16 cellular contexts compared by ENCODE assay signal in genomic region chr2:128444044-128444771, GRCh38.
DNase-seq lines count a peak whose midpoint lies in the region; ATAC-seq and TF ChIP-seq lines count a peak whose summit lies in the region.
"Had no signal": no experiment of that assay in that cellular context is flagged by ENCODE, and none has a peak within 500 bp of the region (broad histone marks: within the 10 kb centered on the region; RNA-seq: fewer than 3 reads in every experiment).

No MANE protein-coding gene starts in this region.

- H3K27me3 ChIP-seq in mesendoderm (ENCODE audit: insufficient read depth, low read length, poor library complexity) = no peaks in the 10 kb centered on the region

- no peak overlapping the region for H2BK15ac ChIP-seq in mesendoderm (replicated peaks; ENCODE audit: low read depth)

- no peaks in the 10 kb centered on the region for H3K36me3 ChIP-seq in mesendoderm (ENCODE audit: control insufficient read depth, insufficient read depth, low read length)

- no peaks in the 10 kb centered on the region for H3K79me2 ChIP-seq in mesendoderm (ENCODE audit: control insufficient read depth, insufficient read depth, low read length)

- no peak overlapping the region for H3K27ac Mint-ChIP-seq in activated CD4-positive, alpha-beta memory T cell treated with anti-CD3 and anti-CD28 coated beads, Interleukin-2, amount 10 ng/mL, durations not matched to agents 7 days and 5 days
- H3K27ac Mint-ChIP-seq in activated CD4-positive, alpha-beta memory T cell treated with anti-CD3 and anti-CD28 coated beads for 36 hours = no peak overlapping the region
- H3K27ac Mint-ChIP-seq in type B pancreatic cell = no peak overlapping the region
- no peak overlapping the region for H3K27ac Mint-ChIP-seq in activated T-cell treated with anti-CD3 and anti-CD28 coated beads, Interleukin-2, amount 50 U/mL, for 72 hours
- H3K27ac Mint-ChIP-seq: activated naive CD8-positive, alpha-beta T cell treated with anti-CD3 and anti-CD28 coated beads, Interleukin-2, amount 50 U/mL, for 24 hours had no signal

- H3K36me3 Mint-ChIP-seq in activated CD4-positive, alpha-beta memory T cell treated with anti-CD3 and anti-CD28 coated beads, Interleukin-2, amount 10 ng/mL, durations not matched to agents 7 days and 5 days (ENCODE audit: low read depth) = no peaks in the 10 kb centered on the region
- no peaks in the 10 kb centered on the region for H3K36me3 Mint-ChIP-seq in activated CD4-positive, alpha-beta memory T cell treated with anti-CD3 and anti-CD28 coated beads for 36 hours
- no peaks in the 10 kb centered on the region for H3K36me3 Mint-ChIP-seq in type B pancreatic cell
- H3K36me3 Mint-ChIP-seq in activated T-cell treated with anti-CD3 and anti-CD28 coated beads, Interleukin-2, amount 50 U/mL, for 72 hours (ENCODE audit: insufficient read depth in 2 of 2) = no peaks in the 10 kb centered on the region

- H3K4me3 ChIP-seq in mesendoderm (ENCODE audit: low read length) = no peak overlapping the region
- H3K4me3 ChIP-seq: A549 had no signal

- ATAC-seq in activated T-cell treated with anti-CD3 and anti-CD28 coated beads, Interleukin-2, amount 50 U/mL, for 72 hours (replicated peaks in 1 of 2) = no peak
- ATAC-seq: A549; activated naive CD8-positive, alpha-beta T cell treated with anti-CD3 and anti-CD28 coated beads, Interleukin-2, amount 50 U/mL, for 24 hours had no signal

- no peak overlapping the region for H3K4ac ChIP-seq in mesendoderm (ENCODE audit: low read depth, low read length)

- no peak overlapping the region for H4K8ac ChIP-seq in mesendoderm (ENCODE audit: low read depth, low read length)

- no peak overlapping the region for H3K9ac ChIP-seq in mesendoderm (ENCODE audit: low read length)

- CTCF ChIA-PET in activated CD4-positive, alpha-beta memory T cell treated with anti-CD3 and anti-CD28 coated beads, Interleukin-2, amount 10 ng/mL, durations not matched to agents 7 days and 5 days (lab: Charles Lee) = no interaction called here
- CTCF ChIA-PET in activated CD4-positive, alpha-beta memory T cell treated with anti-CD3 and anti-CD28 coated beads for 36 hours (lab: Charles Lee) = no interaction called here

- no peak overlapping the region for H4K5ac ChIP-seq in mesendoderm (ENCODE audit: low read length)

- H3K27ac ChIP-seq in mesendoderm (ENCODE audit: low read depth, low read length) = no peak overlapping the region
- H3K27ac ChIP-seq: A549 had no signal

- no CpG with 5 or more reads among the region's 7 CpGs for WGBS in mesendoderm (ENCODE audit: extremely low coverage, insufficient coverage, low lambda C conversion rate)

- DNase-seq in activated CD4-positive, alpha-beta memory T cell treated with anti-CD3 and anti-CD28 coated beads, Interleukin-2, amount 10 ng/mL, durations not matched to agents 7 days and 5 days = peak; percentile 13
- no peak for DNase-seq in activated CD4-positive, alpha-beta memory T cell treated with anti-CD3 and anti-CD28 coated beads for 36 hours
- DNase-seq in activated CD8-positive, alpha-beta memory T cell treated with anti-CD3 and anti-CD28 coated beads, Interleukin-2, amount 50 U/mL, for 48 hours = peak; percentile 26
- DNase-seq in mesendoderm = no peak
- peak; percentile 65 for DNase-seq in type B pancreatic cell (ENCODE audit: extremely low spot score, unreplicated experiment)
- no peak for DNase-seq in activated T-cell treated with anti-CD3 and anti-CD28 coated beads, Interleukin-2, amount 50 U/mL, for 72 hours
- DNase-seq in NCI-H345 (lab: John Stamatoyannopoulos, UW) = no peak
- no peak for DNase-seq in GM20000 (ENCODE audit: low spot score)
- DNase-seq: activated CD4-positive, CD25-positive, alpha-beta regulatory T cell treated with anti-CD3 and anti-CD28 coated beads, Interleukin-2, amount 50 U/mL, for 72 hours; activated naive CD8-positive, alpha-beta T cell treated with anti-CD3 and anti-CD28 coated beads, Interleukin-2, amount 50 U/mL, for 24 hours; activated T-cell treated with anti-CD3 and anti-CD28 coated beads, Interleukin-2, amount 50 U/mL, for 1 hour; kidney; NCI-H226; T-helper 1 cell; trophoblast cell had no signal

- H2AK5ac ChIP-seq in mesendoderm (ENCODE audit: low read length) = no peak overlapping the region

- no peaks in the 10 kb centered on the region for H3K27me3 Mint-ChIP-seq in activated CD4-positive, alpha-beta memory T cell treated with anti-CD3 and anti-CD28 coated beads, Interleukin-2, amount 10 ng/mL, durations not matched to agents 7 days and 5 days
- peaks cover 2% of the 10 kb centered on the region for H3K27me3 Mint-ChIP-seq in activated CD4-positive, alpha-beta memory T cell treated with anti-CD3 and anti-CD28 coated beads for 36 hours
- no peaks in the 10 kb centered on the region for H3K27me3 Mint-ChIP-seq in type B pancreatic cell
- no peaks in the 10 kb centered on the region for H3K27me3 Mint-ChIP-seq in activated T-cell treated with anti-CD3 and anti-CD28 coated beads, Interleukin-2, amount 50 U/mL, for 72 hours (ENCODE audit: low read depth)
- H3K27me3 Mint-ChIP-seq: activated naive CD8-positive, alpha-beta T cell treated with anti-CD3 and anti-CD28 coated beads, Interleukin-2, amount 50 U/mL, for 24 hours had no signal

- no peak overlapping the region for H2BK120ac ChIP-seq in mesendoderm (ENCODE audit: low read depth, low read length)

- H3K56ac ChIP-seq in mesendoderm (ENCODE audit: low read length) = peak overlapping the region; percentile 22

- peaks cover 3% of the 10 kb centered on the region for H3K4me1 ChIP-seq in mesendoderm (ENCODE audit: control insufficient read depth, low read depth, low read length)
- H3K4me1 ChIP-seq: A549 had no signal

- no peak overlapping the region for H3K23ac ChIP-seq in mesendoderm (ENCODE audit: low read length)

- no peak overlapping the region for H3K4me3 Mint-ChIP-seq in activated CD4-positive, alpha-beta memory T cell treated with anti-CD3 and anti-CD28 coated beads, Interleukin-2, amount 10 ng/mL, durations not matched to agents 7 days and 5 days
- H3K4me3 Mint-ChIP-seq in activated CD4-positive, alpha-beta memory T cell treated with anti-CD3 and anti-CD28 coated beads for 36 hours = no peak overlapping the region
- H3K4me3 Mint-ChIP-seq in type B pancreatic cell = no peak overlapping the region
- H3K4me3 Mint-ChIP-seq in activated T-cell treated with anti-CD3 and anti-CD28 coated beads, Interleukin-2, amount 50 U/mL, for 72 hours = no peak overlapping the region
- H3K4me3 Mint-ChIP-seq: activated naive CD8-positive, alpha-beta T cell treated with anti-CD3 and anti-CD28 coated beads, Interleukin-2, amount 50 U/mL, for 24 hours had no signal

- TF ChIP-seq CTCF in type B pancreatic cell (conservative IDR thresholded peaks at IDR 0.05) = no peak
- TF ChIP-seq CTCF in GM20000 (IDR thresholded peaks at IDR 0.05; ENCODE audit: extremely low read depth, missing control alignments) = no peak

- POLR2A ChIA-PET in activated CD4-positive, alpha-beta memory T cell treated with anti-CD3 and anti-CD28 coated beads, Interleukin-2, amount 10 ng/mL, durations not matched to agents 7 days and 5 days (lab: Charles Lee) = no interaction called here
- POLR2A ChIA-PET in activated CD4-positive, alpha-beta memory T cell treated with anti-CD3 and anti-CD28 coated beads for 36 hours (lab: Charles Lee) = no interaction called here

- H3K4me2 ChIP-seq in mesendoderm (ENCODE audit: low read length) = no peak overlapping the region
- H3K4me2 ChIP-seq: A549 had no signal

- H2BK5ac ChIP-seq in mesendoderm (ENCODE audit: low read length) = no peak overlapping the region

- no peak overlapping the region for H3K18ac ChIP-seq in mesendoderm (ENCODE audit: low read length)

- intact Hi-C loops in activated CD4-positive, alpha-beta memory T cell treated with anti-CD3 and anti-CD28 coated beads for 36 hours (cut with micrococcal nuclease) = no loop called here

- H3K9me3 Mint-ChIP-seq in activated CD4-positive, alpha-beta memory T cell treated with anti-CD3 and anti-CD28 coated beads, Interleukin-2, amount 10 ng/mL, durations not matched to agents 7 days and 5 days = no peaks in the 10 kb centered on the region
- H3K9me3 Mint-ChIP-seq in activated CD4-positive, alpha-beta memory T cell treated with anti-CD3 and anti-CD28 coated beads for 36 hours = no peaks in the 10 kb centered on the region
- H3K9me3 Mint-ChIP-seq in type B pancreatic cell = no peaks in the 10 kb centered on the region
- no peaks in the 10 kb centered on the region for H3K9me3 Mint-ChIP-seq in activated T-cell treated with anti-CD3 and anti-CD28 coated beads, Interleukin-2, amount 50 U/mL, for 72 hours
- H3K9me3 Mint-ChIP-seq: activated naive CD8-positive, alpha-beta T cell treated with anti-CD3 and anti-CD28 coated beads, Interleukin-2, amount 50 U/mL, for 24 hours had no signal

- H3K79me1 ChIP-seq in mesendoderm (ENCODE audit: low read length) = no peaks in the 10 kb centered on the region

- H3K4me1 Mint-ChIP-seq in activated CD4-positive, alpha-beta memory T cell treated with anti-CD3 and anti-CD28 coated beads, Interleukin-2, amount 10 ng/mL, durations not matched to agents 7 days and 5 days = no peaks in the 10 kb centered on the region
- no peaks in the 10 kb centered on the region for H3K4me1 Mint-ChIP-seq in activated CD4-positive, alpha-beta memory T cell treated with anti-CD3 and anti-CD28 coated beads for 36 hours (ENCODE audit: low read depth)
- peaks cover 28% of the 10 kb centered on the region for H3K4me1 Mint-ChIP-seq in type B pancreatic cell (ENCODE audit: unreplicated experiment)
- H3K4me1 Mint-ChIP-seq in activated T-cell treated with anti-CD3 and anti-CD28 coated beads, Interleukin-2, amount 50 U/mL, for 72 hours (ENCODE audit: low read depth) = no peaks in the 10 kb centered on the region

Comparison
In these comparisons a context has a peak if more than half of its experiments do, and no peak if none do; other contexts are left out.
1. DNase-seq: peak in activated CD4-positive, alpha-beta memory T cell treated with anti-CD3 and anti-CD28 coated beads, Interleukin-2, amount 10 ng/mL, durations not matched to agents 7 days and 5 days (single experiment), activated CD8-positive, alpha-beta memory T cell treated with anti-CD3 and anti-CD28 coated beads, Interleukin-2, amount 50 U/mL, for 48 hours (single experiment) and type B pancreatic cell (single experiment); none in activated CD4-positive, alpha-beta memory T cell treated with anti-CD3 and anti-CD28 coated beads for 36 hours (single experiment), mesendoderm (single experiment), activated T-cell treated with anti-CD3 and anti-CD28 coated beads, Interleukin-2, amount 50 U/mL, for 72 hours (0 of 2), NCI-H345 (single experiment) and GM20000 (single experiment).